In genomic region chr20:62239278-62239879, GRCh38 we compare ENCODE assay signal across 1 cellular context.
TF ChIP-seq lines count a peak whose summit lies in the region.

No MANE protein-coding gene starts in this region.

TF ChIP-seq in HepG2, 621 proteins besides CTCF, POLR2A, EP300 and RAD21 (continued from another document):
- no peak; the same call in 1 of the 2 replicates for TF ChIP-seq ZBTB34 (CRISPR knock-in tag; IDR thresholded peaks at IDR 0.05)
- peak; percentile 54; the same call in 1 of the 2 replicates for TF ChIP-seq TBX2 (CRISPR knock-in tag; IDR thresholded peaks at IDR 0.05; ENCODE audit: borderline replicate concordance)
- TF ChIP-seq ZNF614 (CRISPR knock-in tag; IDR thresholded peaks at IDR 0.05; ENCODE audit: borderline replicate concordance) = 0 out of 2 replicates have a peak, but pooled peaks have one; percentile 41
- no peak for TF ChIP-seq RNF219 (CRISPR knock-in tag; IDR thresholded peaks at IDR 0.05)
- TF ChIP-seq ZIK1 (CRISPR knock-in tag; IDR thresholded peaks at IDR 0.05; ENCODE audit: borderline replicate concordance, low read depth) = peak; percentile 29; the same call in 1 of the 2 replicates
- TF ChIP-seq FOSL2 (CRISPR knock-in tag; IDR thresholded peaks at IDR 0.05) = peak; percentile 32
- TF ChIP-seq ZNF891 (CRISPR knock-in tag; IDR thresholded peaks at IDR 0.05) = peak; percentile 25
- 0 out of 2 replicates have a peak, but pooled peaks have one; percentile 22 for TF ChIP-seq NFKBIZ (CRISPR knock-in tag; IDR thresholded peaks at IDR 0.05)
- TF ChIP-seq ZNF230 (CRISPR knock-in tag; IDR thresholded peaks at IDR 0.05) = peak; percentile 89; the same call in 1 of the 2 replicates
- 0 out of 2 replicates have a peak, but pooled peaks have one; percentile 15 for TF ChIP-seq ZNF564 (CRISPR knock-in tag; IDR thresholded peaks at IDR 0.05)
- TF ChIP-seq ZFP41 (CRISPR knock-in tag; IDR thresholded peaks at IDR 0.05; ENCODE audit: borderline replicate concordance) = 0 out of 2 replicates have a peak, but pooled peaks have one; percentile 22
- TF ChIP-seq ZBTB37 (CRISPR knock-in tag; IDR thresholded peaks at IDR 0.05) = peak; percentile 10; the same call in 1 of the 2 replicates
- TF ChIP-seq ARID4A (CRISPR knock-in tag; IDR thresholded peaks at IDR 0.05; ENCODE audit: borderline replicate concordance) = 0 out of 2 replicates have a peak, but pooled peaks have one; percentile 37
- peak; percentile 46; the same call in 1 of the 2 replicates for TF ChIP-seq ZMAT3 (CRISPR knock-in tag; conservative IDR thresholded peaks at IDR 0.05)
- TF ChIP-seq CSRNP1 (CRISPR knock-in tag; IDR thresholded peaks at IDR 0.05) = peak; percentile 52; the same call in 1 of the 2 replicates
- TF ChIP-seq ETV5 (CRISPR knock-in tag; IDR thresholded peaks at IDR 0.05; ENCODE audit: borderline replicate concordance) = no peak
- TF ChIP-seq GZF1 (CRISPR knock-in tag; IDR thresholded peaks at IDR 0.05) = no peak
- peak; percentile 76; the same call in 1 of the 2 replicates for TF ChIP-seq MYPOP (CRISPR knock-in tag; IDR thresholded peaks at IDR 0.05)
- TF ChIP-seq FOXA1 (IDR thresholded peaks at IDR 0.05) = no peak
- no peak for TF ChIP-seq FOXA1 (CRISPR knock-in tag; IDR thresholded peaks at IDR 0.05)
- TF ChIP-seq ZNF263 (CRISPR knock-in tag; IDR thresholded peaks at IDR 0.05) = peak; percentile 63; the same call in 1 of the 2 replicates
- peak; percentile 31 to 33; a peak in 2 of 4 replicates for TF ChIP-seq HMGXB4 (CRISPR knock-in tag; IDR thresholded peaks at IDR 0.05; ENCODE audit: borderline replicate concordance in 1 of 2, low read depth in 1 of 2)
- peak; percentile 11; the same call in 1 of the 2 replicates for TF ChIP-seq FOXK1 (CRISPR knock-in tag; IDR thresholded peaks at IDR 0.05; ENCODE audit: borderline replicate concordance, low read depth)
- 0 out of 2 replicates have a peak, but pooled peaks have one; percentile 49 for TF ChIP-seq ZNF747 (CRISPR knock-in tag; IDR thresholded peaks at IDR 0.05; ENCODE audit: borderline replicate concordance)
- TF ChIP-seq KAT8 (CRISPR knock-in tag; IDR thresholded peaks at IDR 0.05) = no peak
- TF ChIP-seq SIN3A (IDR thresholded peaks at IDR 0.05; ENCODE audit: borderline replicate concordance, low read depth, low read length) = peak; percentile 43; the same call in 1 of the 2 replicates
- TF ChIP-seq PTBP1 (IDR thresholded peaks at IDR 0.05; ENCODE audit: low read depth, low read length, poor library complexity, severe bottlenecking) = peak; percentile 37
